Comparison of ENCODE assay signal across 22 cellular contexts in the genomic region with DNA sequence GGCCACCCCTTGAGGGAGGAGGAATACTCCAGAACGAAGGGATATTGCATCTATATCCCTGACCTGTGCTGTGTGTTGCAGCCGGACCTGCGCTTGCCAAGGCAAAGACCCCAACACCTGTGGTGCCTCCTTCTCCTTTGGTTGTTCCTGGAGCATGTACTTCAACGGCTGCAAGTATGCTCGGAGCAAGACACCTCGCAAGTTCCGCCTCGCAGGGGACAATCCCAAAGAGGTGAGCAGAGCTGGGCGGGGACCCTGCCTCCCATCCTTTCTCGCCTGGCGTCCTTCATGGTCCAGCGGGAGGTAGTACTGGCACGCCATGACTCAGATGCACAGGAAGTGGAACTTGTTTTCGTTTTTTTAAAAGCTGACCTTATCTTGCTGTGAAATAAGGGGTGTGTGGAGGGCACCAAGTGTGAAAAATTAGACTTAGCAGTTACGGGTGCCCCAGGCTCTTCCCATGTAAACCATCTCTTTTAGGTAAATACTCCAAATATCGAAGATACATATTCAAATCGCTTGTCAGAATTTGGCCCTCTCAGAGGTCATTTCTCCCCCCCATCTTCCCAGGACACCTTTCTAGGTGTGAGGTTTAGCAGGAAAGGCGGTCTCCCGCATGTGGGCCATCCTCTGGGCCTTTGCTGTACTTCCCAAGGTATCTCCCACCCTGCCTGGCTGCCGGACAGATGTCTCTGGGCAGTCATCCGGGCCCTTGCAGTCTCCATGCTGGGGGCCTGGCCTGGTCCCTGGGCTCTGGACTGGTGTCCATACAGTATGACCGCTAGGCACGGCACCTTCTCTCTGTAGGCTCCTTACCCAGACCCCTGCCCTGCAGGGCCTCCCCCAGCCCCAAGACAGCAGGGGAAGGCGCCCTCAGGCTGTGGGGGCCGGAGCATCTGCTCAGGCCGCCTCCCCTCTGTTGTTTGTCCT. TPM values are rescaled to one million over a fixed set of nuclear protein-coding genes. Genes with fewer than 3 reads are reported as not detected.
DNase-seq lines count a peak whose midpoint lies in the region; ATAC-seq, FAIRE-seq and TF ChIP-seq lines count a peak whose summit lies in the region.
"Had no signal": no experiment of that assay in that cellular context is flagged by ENCODE, and none has a peak within 500 bp of the region (broad histone marks: within the 10 kb centered on the region; RNA-seq: fewer than 3 reads in every experiment).

No MANE protein-coding gene starts in this region.

- TF ChIP-seq CTCF in natural killer cell (IDR thresholded peaks at IDR 0.05) (no peak), glutamatergic neuron (IDR thresholded peaks at IDR 0.05; ENCODE audit: partially characterized antibody, unreplicated experiment) (no peak), HepG2 (CRISPR knock-in tag; IDR thresholded peaks at IDR 0.05) (no peak)

- H3K4me1 ChIP-seq in HepG2 (ENCODE audit: insufficient read depth, low read length): no peaks in the 10 kb centered on the region

- H3K4me2 ChIP-seq in HepG2 (ENCODE audit: low read depth, low read length): no peak overlapping the region

- no peaks in the 10 kb centered on the region for H3K27me3 Mint-ChIP-seq in activated CD4-positive, alpha-beta T cell treated with anti-CD3 and anti-CD28 coated beads for 36 hours
- H3K27me3 Mint-ChIP-seq in natural killer cell (ENCODE audit: low read depth in 2 of 2): no peaks in the 10 kb centered on the region
- H3K27me3 Mint-ChIP-seq in natural killer cell treated with Interleukin-12 subunit alpha and Interleukin-12 subunit beta and Interleukin-15 and Interleukin-18, amount 100 ng/mL, for 72 hours: no peaks in the 10 kb centered on the region
- peaks cover 7% of the 10 kb centered on the region for H3K27me3 Mint-ChIP-seq in glutamatergic neuron (ENCODE audit: unreplicated experiment)
- H3K27me3 Mint-ChIP-seq: B cell had no signal

- POLR2A ChIA-PET in activated CD4-positive, alpha-beta T cell treated with anti-CD3 and anti-CD28 coated beads for 36 hours (lab: Charles Lee): no interaction called here
- POLR2A ChIA-PET in HepG2 (lab: Yijun Ruan, JAX): no interaction called here

- no peak overlapping the region for H3K4me3 Mint-ChIP-seq in activated CD4-positive, alpha-beta T cell treated with anti-CD3 and anti-CD28 coated beads for 36 hours
- peak overlapping the region; percentile 56 for H3K4me3 Mint-ChIP-seq in natural killer cell
- no peak overlapping the region for H3K4me3 Mint-ChIP-seq in natural killer cell treated with Interleukin-12 subunit alpha and Interleukin-12 subunit beta and Interleukin-15 and Interleukin-18, amount 100 ng/mL, for 72 hours
- no peak overlapping the region for H3K4me3 Mint-ChIP-seq in glutamatergic neuron (ENCODE audit: unreplicated experiment)
- H3K4me3 Mint-ChIP-seq: B cell had no signal

- no peaks in the 10 kb centered on the region for H3K9me3 ChIP-seq in HepG2 (ENCODE audit: low read length)

- CTCF ChIA-PET in activated CD4-positive, alpha-beta T cell treated with anti-CD3 and anti-CD28 coated beads for 36 hours (lab: Charles Lee): interaction anchor here (1.0 kb wide), 1 partner anchor 263 kb away, joined by 3 read pairs; no protein-coding TSS in a partner anchor
- CTCF ChIA-PET in HepG2 (lab: Yijun Ruan, JAX; ENCODE audit: low intra/inter-chr PET ratio, low total read pairs): no interaction called here

- no peaks in the 10 kb centered on the region for H3K9me3 Mint-ChIP-seq in activated CD4-positive, alpha-beta T cell treated with anti-CD3 and anti-CD28 coated beads for 36 hours (ENCODE audit: low read depth)
- H3K9me3 Mint-ChIP-seq in natural killer cell (no peaks in the 10 kb centered on the region), glutamatergic neuron (ENCODE audit: unreplicated experiment) (peaks cover 7% of the 10 kb centered on the region)
- H3K9me3 Mint-ChIP-seq in natural killer cell treated with Interleukin-12 subunit alpha and Interleukin-12 subunit beta and Interleukin-15 and Interleukin-18, amount 100 ng/mL, for 72 hours: no peaks in the 10 kb centered on the region

- no peaks in the 10 kb centered on the region for H3K27me3 ChIP-seq in HepG2 (ENCODE audit: control insufficient read depth in 1 of 2, insufficient read depth in 2 of 2, low read length in 2 of 2)

- FAIRE-seq in HepG2 (lab: Jason Lieb, UNC): no peak
- FAIRE-seq: G401.6 had no signal

- in situ Hi-C loops in HepG2 (cut with HindIII; ENCODE audit: extremely low pct_ligation_motif_present, low pct_unique_long_range_greater_than_20kb): no loop called here

- H3K9ac ChIP-seq in HepG2 (ENCODE audit: insufficient read depth, low read depth, low read length): no peak overlapping the region

- H3K79me2 ChIP-seq in HepG2 (ENCODE audit: insufficient read depth, low read length): no peaks in the 10 kb centered on the region

- no peak for ATAC-seq in activated CD4-positive, alpha-beta T cell treated with anti-CD3 and anti-CD28 coated beads for 36 hours
- ATAC-seq in natural killer cell: peak in 2 of 3 donors; percentile 57 to 59
- no peak for ATAC-seq in natural killer cell treated with Interleukin-12 subunit alpha and Interleukin-12 subunit beta and Interleukin-15 and Interleukin-18, amount 100 ng/mL, for 72 hours
- no peak for ATAC-seq in GM19455 (IDR thresholded peaks at IDR 0.05; ENCODE audit: unreplicated experiment)
- ATAC-seq in HepG2: no peak
- ATAC-seq: PC-3 had no signal

- no peak for TF ChIP-seq RAD21 in HepG2 (CRISPR knock-in tag; IDR thresholded peaks at IDR 0.05)

- H3K27ac Mint-ChIP-seq in activated CD4-positive, alpha-beta T cell treated with anti-CD3 and anti-CD28 coated beads for 36 hours: peak overlapping the region; percentile 20
- H3K27ac Mint-ChIP-seq in natural killer cell: peak overlapping the region; percentile 64 to 82
- H3K27ac Mint-ChIP-seq in natural killer cell treated with Interleukin-12 subunit alpha and Interleukin-12 subunit beta and Interleukin-15 and Interleukin-18, amount 100 ng/mL, for 72 hours: peak overlapping the region in 1 of 2 donors; percentile 71
- peak overlapping the region; percentile 48 for H3K27ac Mint-ChIP-seq in glutamatergic neuron (ENCODE audit: unreplicated experiment)
- H3K27ac Mint-ChIP-seq: B cell had no signal

- DNase-seq in activated CD4-positive, alpha-beta T cell treated with anti-CD3 and anti-CD28 coated beads for 36 hours: no peak
- DNase-seq in activated CD4-positive, alpha-beta T cell treated with anti-CD3 and anti-CD28 coated beads, Interleukin-2, amount 50 U/mL, for 1 hour: no peak
- no peak for DNase-seq in natural killer cell
- no peak for DNase-seq in natural killer cell treated with Interleukin-12 subunit alpha and Interleukin-12 subunit beta and Interleukin-15 and Interleukin-18, amount 100 ng/mL, for 72 hours (ENCODE audit: low spot score)
- DNase-seq in glutamatergic neuron: no peak
- no peak for DNase-seq in substantia nigra (lab: John Stamatoyannopoulos, UW)
- no peak for DNase-seq in HepG2 (ENCODE audit: low spot score)
- DNase-seq: 8988T, COR-L47, DMS 273 treated with DMSO at 0.1 percent for 48 hours, HCEC 1CT, IMR-90, NCI-H1092, NCI-H1436 treated with DMSO at 0.1 percent for 48 hours, NCI-H2029, NCI-H345, NCI-H524 treated with DMSO at 0.1 percent for 48 hours, PC-3, RPMI8226 had no signal

- BruUV-seq in HepG2 (replicated peaks; lab: Mats Ljungman, UMichigan): no TSS peak

- TF ChIP-seq EP300 in HepG2 (IDR thresholded peaks at IDR 0.05; ENCODE audit: low read depth in 2 of 2, low read length in 2 of 2) (no peak), HepG2 (CRISPR knock-in tag; IDR thresholded peaks at IDR 0.05; ENCODE audit: borderline replicate concordance) (no peak)

- H3K4me1 Mint-ChIP-seq in activated CD4-positive, alpha-beta T cell treated with anti-CD3 and anti-CD28 coated beads for 36 hours: no peaks in the 10 kb centered on the region
- H3K4me1 Mint-ChIP-seq in natural killer cell (peaks cover 23 to 38% of the 10 kb centered on the region in 2 donors), glutamatergic neuron (ENCODE audit: low read depth, unreplicated experiment) (peaks cover 14% of the 10 kb centered on the region)
- H3K4me1 Mint-ChIP-seq in natural killer cell treated with Interleukin-12 subunit alpha and Interleukin-12 subunit beta and Interleukin-15 and Interleukin-18, amount 100 ng/mL, for 72 hours (ENCODE audit: low read depth in 2 of 2): peaks cover 6 to 41% of the 10 kb centered on the region in 2 donors
- H3K4me1 Mint-ChIP-seq: B cell had no signal

- H2AFZ ChIP-seq in HepG2 (ENCODE audit: low read length): no peak overlapping the region

- H4K20me1 ChIP-seq in HepG2 (ENCODE audit: insufficient read depth, low read length): no peaks in the 10 kb centered on the region

- H3K27ac ChIP-seq in substantia nigra (ENCODE audit: low read depth, low read length, poor library complexity, severe bottlenecking) (peak overlapping the region; percentile 19), HepG2 (ENCODE audit: extremely low read length, insufficient read depth, low read length) (no peak overlapping the region)

- peaks cover 35% of the 10 kb centered on the region for H3K36me3 Mint-ChIP-seq in activated CD4-positive, alpha-beta T cell treated with anti-CD3 and anti-CD28 coated beads for 36 hours (ENCODE audit: low read depth)
- H3K36me3 Mint-ChIP-seq in natural killer cell: peaks cover 7% of the 10 kb centered on the region
- peaks cover 14% of the 10 kb centered on the region for H3K36me3 Mint-ChIP-seq in natural killer cell treated with Interleukin-12 subunit alpha and Interleukin-12 subunit beta and Interleukin-15 and Interleukin-18, amount 100 ng/mL, for 72 hours
- peaks cover 4% of the 10 kb centered on the region for H3K36me3 Mint-ChIP-seq in glutamatergic neuron (ENCODE audit: unreplicated experiment)

- peaks cover 37 to 77% of the 10 kb centered on the region in 2 experiments; a peak in 4 of 5 replicates for H3K36me3 ChIP-seq in HepG2 (replicated peaks in 1 of 2; ENCODE audit: control insufficient read depth in 1 of 2, insufficient read depth in 2 of 2, low read length in 2 of 2)

- TF ChIP-seq POLR2A in HepG2 (IDR thresholded peaks at IDR 0.05; ENCODE audit: insufficient read depth in 1 of 2, low read depth in 2 of 2, low read length in 2 of 2): no peak

- intact Hi-C loops in activated CD4-positive, alpha-beta T cell treated with anti-CD3 and anti-CD28 coated beads for 36 hours (cut with DNase I, micrococcal nuclease): no loop called here
- intact Hi-C loops in natural killer cell (cut with micrococcal nuclease) (loop anchor here (10.0 kb wide), 1 partner anchor 85 kb away; no protein-coding TSS in a partner anchor), HepG2 (cut with micrococcal nuclease; ENCODE audit: unreplicated experiment) (no loop called here)

- H3K4me3 ChIP-seq in HepG2 (replicated peaks in 1 of 3; ENCODE audit: insufficient read depth in 1 of 3, low read depth in 2 of 3, low read length in 3 of 3): no peak overlapping the region

- 97% methylated on average over 23 of the region's 26 CpGs for WGBS in HepG2 (ENCODE audit: low lambda C conversion rate)

RNA-seq across cellular contexts. Expression of a gene that starts 57.6 kb away (rescaled TPM):
- 100 to 1,000 TPM; 119 to 130 TPM for total RNA-seq in activated CD4-positive, alpha-beta T cell treated with anti-CD3 and anti-CD28 coated beads for 36 hours
- 10 to 100 TPM in 2 of 3 donors, 1 to 10 TPM in 1; 8.1 to 13.8 (median 11.9) TPM for total RNA-seq in natural killer cell
- total RNA-seq in natural killer cell treated with Interleukin-12 subunit alpha and Interleukin-12 subunit beta and Interleukin-15 and Interleukin-18, amount 100 ng/mL, for 72 hours: 10 to 100 TPM; 68.0 to 72.5 TPM
- total RNA-seq in glutamatergic neuron (ENCODE audit: unreplicated experiment): 17.7 TPM
- 170 and 172 TPM in 2 replicates for total RNA-seq in HepG2 (2016; rRNA removed; fragmentation: Illumina TruSeq; extraction: Trizol)
- total RNA-seq in HepG2 (2016; cell fraction: cytosol; rRNA removed; fragmentation: Illumina TruSeq; extraction: Trizol; ENCODE audit: low read depth): 719 and 870 TPM in 2 replicates
- 161 and 184 TPM in 2 replicates for total RNA-seq in HepG2 (2016; cell fraction: insoluble cytoplasmic fraction; rRNA removed; fragmentation: Illumina TruSeq; extraction: Trizol)
- total RNA-seq in HepG2 (2016; cell fraction: membrane; rRNA removed; fragmentation: Illumina TruSeq; extraction: Trizol): 416 and 482 TPM in 2 replicates
- 51.5 and 52.9 TPM in 2 replicates for total RNA-seq in HepG2 (2016; cell fraction: nucleus; rRNA removed; fragmentation: Illumina TruSeq; extraction: Trizol)
- polyA plus RNA-seq in HepG2 (2011; rRNA removed): 59.1 and 89.7 TPM in 2 replicates
- 70.2 and 71.9 TPM in 2 replicates for polyA plus RNA-seq in HepG2 (2011; cell fraction: cytosol; rRNA removed)
- 16.6 and 17.4 TPM in 2 replicates for polyA plus RNA-seq in HepG2 (2011; cell fraction: nucleus; rRNA removed)
- polyA plus RNA-seq in HepG2 (2012): 58.8 and 77.2 TPM in 2 replicates
- polyA plus RNA-seq in HepG2 (2016; cell fraction: cytosol; fragmentation: Illumina TruSeq; extraction: Trizol; ENCODE audit: low read depth): 917 and 1,024 TPM in 2 replicates
- polyA plus RNA-seq in HepG2 (2016; cell fraction: insoluble cytoplasmic fraction; fragmentation: Illumina TruSeq; extraction: Trizol; ENCODE audit: low read depth): 174 and 187 TPM in 2 replicates
- 432 and 498 TPM in 2 replicates for polyA plus RNA-seq in HepG2 (2016; cell fraction: membrane; fragmentation: Illumina TruSeq; extraction: Trizol; ENCODE audit: low read depth)
- polyA plus RNA-seq in HepG2 (2016; cell fraction: nucleus; fragmentation: Illumina TruSeq; extraction: Trizol; ENCODE audit: insufficient read depth, low read depth): 94.6 and 103 TPM in 2 replicates
- polyA minus RNA-seq in HepG2 (2011; rRNA and poly(A)+ RNA removed; ENCODE audit: low replicate concordance): 8.3 and 15.8 TPM in 2 replicates
- polyA minus RNA-seq in HepG2 (2011; cell fraction: cytosol; rRNA and poly(A)+ RNA removed): 12.3 and 18.9 TPM in 2 replicates
- 10.9 and 11.2 TPM in 2 replicates for polyA minus RNA-seq in HepG2 (2011; cell fraction: nucleus; rRNA and poly(A)+ RNA removed)

Comparison
In these comparisons a context has a peak if more than half of its experiments do, and no peak if none do; other contexts are left out.
1. ATAC-seq: peak in natural killer cell (2 of 3); none in activated CD4-positive, alpha-beta T cell treated with anti-CD3 and anti-CD28 coated beads for 36 hours (single experiment), natural killer cell treated with Interleukin-12 subunit alpha and Interleukin-12 subunit beta and Interleukin-15 and Interleukin-18, amount 100 ng/mL, for 72 hours (0 of 2), GM19455 (single experiment) and HepG2 (single experiment).